Comparison of ENCODE assay signal across 7 cellular contexts in the genomic region with DNA sequence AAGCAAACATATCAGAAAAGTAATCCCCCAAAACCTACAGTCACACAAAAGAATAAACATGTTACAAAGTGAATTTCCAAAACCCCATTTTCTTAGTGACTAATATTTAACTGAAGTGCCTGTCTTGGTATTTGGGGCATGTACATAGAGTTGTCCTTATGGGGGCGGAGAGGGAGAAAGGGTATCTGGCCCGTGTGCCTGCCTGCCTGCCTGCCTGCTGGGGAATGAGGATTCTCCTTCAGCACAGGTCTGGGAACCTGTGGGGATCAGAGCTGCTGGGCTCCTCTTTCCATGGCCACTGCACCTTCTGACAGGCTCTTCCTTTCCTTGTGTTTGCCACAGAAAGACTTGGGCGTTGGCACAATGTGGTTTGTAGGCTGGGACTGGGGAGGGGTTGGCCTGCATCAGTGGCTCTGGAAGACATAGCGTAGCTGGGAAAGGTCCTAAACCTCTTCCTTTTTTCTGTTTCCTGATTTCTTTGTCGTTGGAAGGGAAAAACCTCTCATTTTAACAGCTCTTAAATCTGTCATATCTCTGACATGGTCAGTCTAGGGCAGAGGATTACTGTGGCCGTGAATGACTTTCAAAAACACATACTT.
DNase-seq lines count a peak whose midpoint lies in the region; ATAC-seq and TF ChIP-seq lines count a peak whose summit lies in the region.
"Not testable (repeated sequence)": the region's sequence is repeated elsewhere in the genome, so short reads cannot be mapped to it uniquely, and the experiment has no call there.

No MANE protein-coding gene starts in this region.

- TF ChIP-seq CTCF in endodermal cell (conservative IDR thresholded peaks at IDR 0.05): not testable (repeated sequence)

- H3K27ac ChIP-seq in endodermal cell (ENCODE audit: low read depth, low read length): not testable (repeated sequence)
- peak overlapping the region; percentile 44 for H3K27ac ChIP-seq in mesenchymal stem cell (ENCODE audit: low read length, poor library complexity, severe bottlenecking)

- not testable (repeated sequence) for H3K27me3 Mint-ChIP-seq in endodermal cell (ENCODE audit: insufficient read depth)

- H3K23ac ChIP-seq in mesenchymal stem cell (ENCODE audit: low read length in 2 of 2): not testable (repeated sequence)

- H4K8ac ChIP-seq in mesenchymal stem cell (ENCODE audit: low read length): not testable (repeated sequence)

- H2BK15ac ChIP-seq in mesenchymal stem cell (ENCODE audit: low read depth, poor library complexity, severe bottlenecking): not testable (repeated sequence)

- WGBS in endodermal cell (ENCODE audit: insufficient coverage in 1 of 2, insufficient read length in 1 of 2), 2 experiments: 87% methylated on average over 5 of the region's 6 CpGs; no CpG with 5 or more reads in 1 of the 2 experiments
- 88% methylated on average over 5 of the region's 6 CpGs for WGBS in mesenchymal stem cell

- H3K9ac ChIP-seq in endodermal cell (ENCODE audit: extremely low read depth, low read length, poor library complexity, severe bottlenecking); mesenchymal stem cell (ENCODE audit: low read length): not testable (repeated sequence)

- not testable (repeated sequence) for H2AFZ ChIP-seq in mesenchymal stem cell (ENCODE audit: low read depth, low read length)

- DNase-seq in GDM1 (lab: John Stamatoyannopoulos, UW) (peak; percentile 24), KBM-7 (peak; percentile 50), OCI-M1 (lab: John Stamatoyannopoulos, UW) (peak; percentile 79), UCSD-AML1 (lab: John Stamatoyannopoulos, UW; ENCODE audit: unreplicated experiment) (peak; percentile 51)
- not testable (repeated sequence) for DNase-seq in endodermal cell, Right ventricle myocardium superior, mesenchymal stem cell

- not testable (repeated sequence) for H4K91ac ChIP-seq in mesenchymal stem cell (ENCODE audit: low read length)

- H2BK120ac ChIP-seq in mesenchymal stem cell (ENCODE audit: low read depth, low read length): not testable (repeated sequence)

- H3K36me3 Mint-ChIP-seq in endodermal cell (ENCODE audit: low read depth): not testable (repeated sequence)

- peak overlapping the region; percentile 51 for H2AK5ac ChIP-seq in mesenchymal stem cell (ENCODE audit: low read length, severe bottlenecking)

- not testable (repeated sequence) for H2BK12ac ChIP-seq in mesenchymal stem cell (ENCODE audit: low read length in 2 of 2)

- peaks cover 26% of the 10 kb centered on the region for H3K36me3 ChIP-seq in endodermal cell (ENCODE audit: control insufficient read depth, insufficient read depth, low read length)
- not testable (repeated sequence) for H3K36me3 ChIP-seq in mesenchymal stem cell (ENCODE audit: control insufficient read depth in 1 of 2, insufficient read depth in 2 of 2, low read depth in 1 of 2, low read length in 2 of 2)

- H3K4me1 ChIP-seq in endodermal cell (ENCODE audit: control insufficient read depth, insufficient read depth, low read length): peaks cover 15% of the 10 kb centered on the region
- not testable (repeated sequence) for H3K4me1 ChIP-seq in mesenchymal stem cell (ENCODE audit: control insufficient read depth, insufficient read depth, low read depth, low read length)

- H3K9me3 ChIP-seq in endodermal cell (ENCODE audit: control insufficient read depth, low read length); mesenchymal stem cell (ENCODE audit: control insufficient read depth, low read length): not testable (repeated sequence)

- H3K27ac Mint-ChIP-seq in endodermal cell: peak overlapping the region; percentile 83

- in situ Hi-C loops in KBM-7 (cut with MboI; ENCODE audit: low pct_unique_long_range_greater_than_20kb, low sequenced_read_pairs): not testable (repeated sequence)

- H3K4ac ChIP-seq in mesenchymal stem cell (ENCODE audit: low read depth in 1 of 2, low read length in 2 of 2): not testable (repeated sequence)

- not testable (repeated sequence) for H3K14ac ChIP-seq in mesenchymal stem cell (ENCODE audit: low read length in 2 of 2)

- H2BK5ac ChIP-seq in mesenchymal stem cell (ENCODE audit: low read depth, low read length, poor library complexity, severe bottlenecking): not testable (repeated sequence)

- peaks cover 54% of the 10 kb centered on the region for H3K4me1 Mint-ChIP-seq in endodermal cell

- intact Hi-C loops in Right ventricle myocardium superior (cut with DNase I): not testable (repeated sequence)

- ATAC-seq in Right ventricle myocardium superior (ENCODE audit: poor library complexity): peak; percentile 36

- H3K27me3 ChIP-seq in endodermal cell (ENCODE audit: control insufficient read depth, insufficient read depth, low read length, poor library complexity, severe bottlenecking); mesenchymal stem cell (ENCODE audit: control insufficient read depth in 1 of 2, insufficient read depth in 1 of 2, low read length in 2 of 2): not testable (repeated sequence)

- H3K9me3 Mint-ChIP-seq in endodermal cell: not testable (repeated sequence)

- H3K4me3 ChIP-seq in endodermal cell (ENCODE audit: low read length); mesenchymal stem cell (ENCODE audit: insufficient read depth in 1 of 2, low read depth in 1 of 2, low read length in 2 of 2): not testable (repeated sequence)

- peaks cover 21% of the 10 kb centered on the region for H3K79me1 ChIP-seq in mesenchymal stem cell (replicated peaks; ENCODE audit: low read length, poor library complexity, severe bottlenecking)

- H3K18ac ChIP-seq in mesenchymal stem cell (ENCODE audit: low read depth in 1 of 2, low read length in 2 of 2): not testable (repeated sequence)

- peak overlapping the region; percentile 16 for H3K4me2 ChIP-seq in mesenchymal stem cell (ENCODE audit: low read length, poor library complexity, severe bottlenecking)

- H3K4me3 Mint-ChIP-seq in endodermal cell: not testable (repeated sequence)
